Comparison of ENCODE assay signal across 9 cellular contexts in the genomic region with DNA sequence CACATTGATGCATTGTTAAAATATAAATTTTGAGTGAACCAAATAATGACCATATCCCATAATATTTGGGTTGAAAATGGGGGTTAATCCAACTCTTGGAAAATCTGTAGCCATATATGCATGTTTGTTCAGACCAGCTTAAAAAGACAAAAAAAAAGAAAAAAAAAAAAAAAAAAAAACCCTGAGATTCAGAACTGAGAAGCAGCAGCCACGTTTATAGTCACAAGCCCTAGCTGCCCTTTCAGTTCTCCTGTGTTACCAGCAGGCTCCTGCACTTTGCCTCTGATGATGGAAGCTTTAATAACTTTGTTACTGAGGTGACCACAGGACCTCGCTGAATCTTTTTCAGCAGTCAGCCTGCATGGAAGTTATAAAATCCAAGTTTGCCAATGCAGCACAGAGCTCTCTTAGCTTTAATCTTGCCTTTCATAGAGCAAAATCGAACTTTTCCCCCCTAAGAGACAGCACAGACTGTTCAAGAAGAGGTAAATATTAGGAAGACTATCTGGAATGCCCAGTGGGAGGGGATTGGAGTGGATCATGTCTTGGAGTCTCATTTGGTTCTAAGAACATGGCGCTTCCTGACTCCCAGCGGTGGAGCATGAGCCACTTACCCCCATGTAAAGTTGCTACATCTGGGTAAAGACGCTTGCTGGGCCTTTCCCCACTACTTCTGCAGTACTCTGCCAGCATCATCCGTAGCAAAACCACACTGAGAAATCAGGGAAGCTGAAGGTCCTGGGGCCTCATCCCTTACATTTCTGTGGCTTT. TPM values are rescaled to one million over a fixed set of nuclear protein-coding genes. Genes with fewer than 3 reads are reported as not detected.
DNase-seq lines count a peak whose midpoint lies in the region; ATAC-seq, FAIRE-seq and TF ChIP-seq lines count a peak whose summit lies in the region.
"Had no signal": no experiment of that assay in that cellular context is flagged by ENCODE, and none has a peak within 500 bp of the region (broad histone marks: within the 10 kb centered on the region; RNA-seq: fewer than 3 reads in every experiment).

No MANE protein-coding gene starts in this region.

- no peak for DNase-seq in GM06990 (ENCODE audit: extremely low read depth, insufficient read length)
- peak; percentile 75 for DNase-seq in iris pigment epithelial cell (ENCODE audit: low read depth)
- no peak for DNase-seq in stimulated activated CD4-positive, alpha-beta T cell treated with anti-CD3 and anti-CD28 coated beads, Interleukin-1b, Interleukin-23, amount 100 ng/mL, for 48 hours
- no peak for DNase-seq in RCC 7860 (ENCODE audit: low spot score)
- no peak for DNase-seq in endodermal cell
- DNase-seq in SW 1271 (lab: John Stamatoyannopoulos, UW): no peak

- H3K9ac ChIP-seq in endodermal cell (ENCODE audit: extremely low read depth, low read length, poor library complexity, severe bottlenecking): no peak overlapping the region

- FAIRE-seq in RCC 7860 (lab: Jason Lieb, UNC): no peak

- H3K27me3 ChIP-seq in GM06990 (replicated peaks; ENCODE audit: control insufficient read depth, insufficient read depth, low read length) (no peaks in the 10 kb centered on the region), endodermal cell (ENCODE audit: control insufficient read depth, insufficient read depth, low read length, poor library complexity, severe bottlenecking) (no peaks in the 10 kb centered on the region)

- no peaks in the 10 kb centered on the region for H3K9me3 ChIP-seq in endodermal cell (ENCODE audit: control insufficient read depth, low read length)

- H3K4me1 ChIP-seq in endodermal cell (ENCODE audit: control insufficient read depth, insufficient read depth, low read length): peaks cover 32% of the 10 kb centered on the region

- H3K4me3 Mint-ChIP-seq in endodermal cell: no peak overlapping the region

- H3K27ac ChIP-seq in endodermal cell (ENCODE audit: low read depth, low read length): no peak overlapping the region
- H3K27ac ChIP-seq: VCaP had no signal

- no peaks in the 10 kb centered on the region for H3K27me3 Mint-ChIP-seq in endodermal cell (ENCODE audit: insufficient read depth)

- peaks cover 3% of the 10 kb centered on the region for H3K36me3 Mint-ChIP-seq in endodermal cell (ENCODE audit: low read depth)

- H3K27ac Mint-ChIP-seq in endodermal cell: no peak overlapping the region

- H3K36me3 ChIP-seq in GM06990 (ENCODE audit: control insufficient read depth, insufficient read depth, low read length) (no peaks in the 10 kb centered on the region), endodermal cell (ENCODE audit: control insufficient read depth, insufficient read depth, low read length) (no peaks in the 10 kb centered on the region)

- 67 to 75% methylated on average over 3 to 7 of the region's 7 CpGs for WGBS in endodermal cell (ENCODE audit: insufficient coverage in 1 of 2, insufficient read length in 1 of 2), 2 experiments

- ATAC-seq in GM21381 (IDR thresholded peaks at IDR 0.05; ENCODE audit: unreplicated experiment) (peak; percentile 46), HG03442 (IDR thresholded peaks at IDR 0.05; ENCODE audit: unreplicated experiment) (peak; percentile 54)

- TF ChIP-seq CTCF in GM06990 (IDR thresholded peaks at IDR 0.05; ENCODE audit: insufficient read depth, low read length, poor library complexity, severe bottlenecking) (peak; percentile 17), endodermal cell (conservative IDR thresholded peaks at IDR 0.05) (no peak)

- H3K9me3 Mint-ChIP-seq in endodermal cell: no peaks in the 10 kb centered on the region

- peaks cover 61% of the 10 kb centered on the region for H3K4me1 Mint-ChIP-seq in endodermal cell

- H3K4me3 ChIP-seq in GM06990 (replicated peaks; ENCODE audit: low read depth, low read length) (no peak overlapping the region), endodermal cell (ENCODE audit: low read length) (no peak overlapping the region)

RNA-seq across cellular contexts. Expression of gene GNG2, which starts 20.6 kb away (rescaled TPM):
- 10 to 100 TPM; 47.9 to 51.6 TPM for total RNA-seq in endodermal cell
- 92.2 TPM for polyA plus RNA-seq in endodermal cell (2013, experiment 1 of 2)
- polyA plus RNA-seq in endodermal cell (2013, experiment 2 of 2): 85.9 TPM
